In genomic region chr17:33267881-33268548, GRCh38 we compare ENCODE assay signal across 1 cellular context.
TF ChIP-seq lines count a peak whose summit lies in the region.

No MANE protein-coding gene starts in this region.

TF ChIP-seq in H1, 55 proteins besides CTCF, POLR2A, EP300 and RAD21:
- no peak for TF ChIP-seq RNF2 (IDR thresholded peaks at IDR 0.05; ENCODE audit: borderline replicate concordance, low read depth, low read length, missing control alignments, poor library complexity, severe bottlenecking)
- TF ChIP-seq HDAC2 (IDR thresholded peaks at IDR 0.05; ENCODE audit: borderline replicate concordance in 1 of 2, low read depth in 2 of 2, low read length in 2 of 2) = no peak
- no peak for TF ChIP-seq TAF1 (IDR thresholded peaks at IDR 0.05; ENCODE audit: low read depth, low read length)
- no peak for TF ChIP-seq KDM1A (IDR thresholded peaks at IDR 0.05; ENCODE audit: borderline replicate concordance, low read length)
TF ChIP-seq in H1: peak in this region for 0.
